ENCODE assay signal across 8 cellular contexts in the genomic region with DNA sequence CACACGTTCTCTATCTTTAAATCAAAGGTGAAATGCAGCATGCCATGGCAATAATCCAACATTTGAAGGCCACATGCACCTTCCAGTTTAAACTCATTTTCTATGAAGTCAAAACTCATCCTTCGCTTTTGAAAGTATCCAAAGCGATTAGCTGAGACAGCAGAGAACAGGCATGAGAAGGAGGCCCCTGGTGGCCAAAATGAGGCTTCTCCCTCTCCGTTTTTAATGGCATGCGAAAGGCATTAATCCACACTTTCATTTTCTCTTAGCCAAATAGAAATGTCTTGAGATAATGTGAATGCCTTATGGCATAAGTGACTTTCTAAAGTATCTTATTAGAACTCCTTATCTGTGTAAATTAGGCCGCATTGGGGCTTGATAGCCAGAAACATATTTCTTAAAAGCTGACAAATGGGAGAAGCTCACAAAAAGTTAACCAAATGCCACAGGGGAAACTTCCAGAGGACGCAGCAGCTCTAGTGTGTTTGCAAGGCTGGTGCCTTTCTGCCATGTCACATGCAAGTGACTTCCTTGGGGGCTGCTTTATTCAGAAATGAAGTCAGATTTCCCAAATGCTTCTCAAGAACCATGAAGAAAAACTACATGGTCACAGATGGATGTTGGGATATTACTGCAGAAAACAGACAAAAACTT.
DNase-seq lines count a peak whose midpoint lies in the region; ATAC-seq, FAIRE-seq and TF ChIP-seq lines count a peak whose summit lies in the region.

No MANE protein-coding gene starts in this region.

- no peak for ATAC-seq in HG03196 (IDR thresholded peaks at IDR 0.05; ENCODE audit: unreplicated experiment)
- ATAC-seq in omental fat pad (ENCODE audit: low FRiP score), result no peak
- ATAC-seq in activated T-helper 17 cell treated with anti-CD3 and anti-CD28 coated beads, Interleukin-2, amount 50 U/mL, for 72 hours (replicated peaks), result no peak

- no peaks in the 10 kb centered on the region for H4K20me1 ChIP-seq in KMS-11 (ENCODE audit: insufficient read depth)

- H3K36me3 ChIP-seq in KMS-11 (ENCODE audit: insufficient read depth), result no peaks in the 10 kb centered on the region
- no peaks in the 10 kb centered on the region for H3K36me3 ChIP-seq in bronchial epithelial cell (ENCODE audit: control insufficient read depth, insufficient read depth, low read length)

- H2AFZ ChIP-seq in KMS-11 (ENCODE audit: low read depth), result no peak overlapping the region

- H3K27me3 ChIP-seq in KMS-11 (ENCODE audit: insufficient read depth, low read depth), result no peaks in the 10 kb centered on the region
- H3K27me3 ChIP-seq in bronchial epithelial cell (ENCODE audit: control insufficient read depth, insufficient read depth, low read length), result no peaks in the 10 kb centered on the region

- TF ChIP-seq CTCF in KMS-11 (conservative IDR thresholded peaks at IDR 0.05; ENCODE audit: low read depth, low read length) (0 out of 2 replicates have a peak, but pooled peaks have one; percentile 19), bronchial epithelial cell (IDR thresholded peaks at IDR 0.05; ENCODE audit: insufficient read depth, low read length, severe bottlenecking) (peak; percentile 41), nephron progenitor cell (IDR thresholded peaks at IDR 0.05) (peak; percentile 60), omental fat pad (IDR thresholded peaks at IDR 0.05) (no peak)

- H3K4me1 ChIP-seq in KMS-11 (ENCODE audit: low read depth, poor library complexity, severe bottlenecking), result no peaks in the 10 kb centered on the region

- H3K4me2 ChIP-seq in KMS-11, result no peak overlapping the region

- no peaks in the 10 kb centered on the region for H3K79me2 ChIP-seq in KMS-11 (ENCODE audit: insufficient read depth, low read depth)

- H3K9me3 Mint-ChIP-seq in nephron progenitor cell, result no peaks in the 10 kb centered on the region
- H3K9me3 Mint-ChIP-seq in activated T-helper 17 cell treated with anti-CD3 and anti-CD28 coated beads, Interleukin-2, amount 50 U/mL, for 72 hours, result no peaks in the 10 kb centered on the region

- H3K4me3 ChIP-seq in KMS-11 (IDR thresholded peaks at IDR 0.05; ENCODE audit: insufficient read depth, low read depth, low read length) (no peak overlapping the region), bronchial epithelial cell (ENCODE audit: low read depth, low read length) (no peak overlapping the region)

- no peaks in the 10 kb centered on the region for H3K36me3 Mint-ChIP-seq in nephron progenitor cell (ENCODE audit: low read depth)
- no peaks in the 10 kb centered on the region for H3K36me3 Mint-ChIP-seq in activated T-helper 17 cell treated with anti-CD3 and anti-CD28 coated beads, Interleukin-2, amount 50 U/mL, for 72 hours (ENCODE audit: low read depth)

- no peak overlapping the region for H3K4me3 Mint-ChIP-seq in nephron progenitor cell
- no peak overlapping the region for H3K4me3 Mint-ChIP-seq in activated T-helper 17 cell treated with anti-CD3 and anti-CD28 coated beads, Interleukin-2, amount 50 U/mL, for 72 hours

- no peaks in the 10 kb centered on the region for H3K27me3 Mint-ChIP-seq in nephron progenitor cell (ENCODE audit: low read depth, poor library complexity)
- H3K27me3 Mint-ChIP-seq in activated T-helper 17 cell treated with anti-CD3 and anti-CD28 coated beads, Interleukin-2, amount 50 U/mL, for 72 hours, result no peaks in the 10 kb centered on the region

- no peak overlapping the region for H3K27ac ChIP-seq in KMS-11

- no peak overlapping the region for H3K27ac Mint-ChIP-seq in nephron progenitor cell
- no peak overlapping the region for H3K27ac Mint-ChIP-seq in activated T-helper 17 cell treated with anti-CD3 and anti-CD28 coated beads, Interleukin-2, amount 50 U/mL, for 72 hours

- DNase-seq in GM04504 (ENCODE audit: low read depth) (peak; percentile 4), bronchial epithelial cell (ENCODE audit: low read depth) (no peak), nephron progenitor cell (peak; percentile 17), omental fat pad (ENCODE audit: low spot score) (no peak)
- DNase-seq in stimulated activated CD8-positive, alpha-beta memory T cell treated with anti-CD3 and anti-CD28 coated beads, Interleukin-4, amount 100 ng/mL, for 48 hours, result no peak

- peaks cover 49% of the 10 kb centered on the region for H3K4me1 Mint-ChIP-seq in nephron progenitor cell
- H3K4me1 Mint-ChIP-seq in activated T-helper 17 cell treated with anti-CD3 and anti-CD28 coated beads, Interleukin-2, amount 50 U/mL, for 72 hours, result no peaks in the 10 kb centered on the region

- H3K9ac ChIP-seq in KMS-11, result no peak overlapping the region

- FAIRE-seq in bronchial epithelial cell (lab: Jason Lieb, UNC), result no peak

Comparison
In these comparisons a context has a peak if more than half of its experiments do, and no peak if none do; other contexts are left out.
1. DNase-seq: peak in GM04504 (single experiment) and nephron progenitor cell (single experiment); none in bronchial epithelial cell (single experiment), omental fat pad (single experiment) and stimulated activated CD8-positive, alpha-beta memory T cell treated with anti-CD3 and anti-CD28 coated beads, Interleukin-4, amount 100 ng/mL, for 48 hours (single experiment).
2. CTCF ChIP-seq: peak in KMS-11 (single experiment), bronchial epithelial cell (single experiment) and nephron progenitor cell (single experiment); none in omental fat pad (0 of 3).